29 cellular contexts compared by ENCODE assay signal in the genomic region with DNA sequence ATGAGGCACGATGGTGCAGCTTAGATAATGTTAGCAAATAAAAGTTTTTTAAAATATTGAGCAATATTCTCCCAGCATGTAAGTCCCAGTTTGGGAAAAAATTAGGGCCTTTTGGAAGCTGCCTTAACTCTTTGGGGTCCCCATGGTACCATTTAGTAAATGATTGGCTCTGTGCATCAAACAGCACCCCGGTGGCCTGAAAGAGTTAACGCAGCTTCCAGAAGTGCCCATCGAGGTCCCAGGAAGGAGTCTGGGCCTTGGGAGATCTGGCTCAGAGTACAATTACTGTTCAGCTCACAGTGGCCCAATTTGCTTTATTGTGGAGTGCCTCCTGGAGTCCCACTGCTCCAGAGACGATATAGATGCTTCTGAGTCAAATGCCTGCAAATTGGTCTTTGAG. TPM values are rescaled to one million over a fixed set of nuclear protein-coding genes. Genes with fewer than 3 reads are reported as not detected.
"Had no signal": no experiment of that assay in that cellular context is flagged by ENCODE, and none has a peak within 500 bp of the region (broad histone marks: within the 10 kb centered on the region; RNA-seq: fewer than 3 reads in every experiment).

No MANE protein-coding gene starts in this region.

- DNase-seq: activated CD4-positive, alpha-beta T cell treated with anti-CD3 and anti-CD28 coated beads, Interleukin-2, amount 50 U/mL, for 4 hours; activated naive CD4-positive, alpha-beta T cell; activated T-cell treated with anti-CD3 and anti-CD28 coated beads for 4 hours; activated T-cell treated with anti-CD3 and anti-CD28 coated beads, Interleukin-2, amount 50 U/mL, for 72 hours; central memory CD4-positive, alpha-beta T cell; foreskin keratinocyte; heart right ventricle; left lung; lower lobe of right lung; naive B cell; nephron progenitor cell; nucleus accumbens; stimulated activated CD4-positive, alpha-beta T cell treated with anti-CD3 and anti-CD28 coated beads, Interleukin-1b, Interleukin-23, amount 100 ng/mL, for 48 hours; stimulated activated CD4-positive, alpha-beta T cell treated with anti-CD3 and anti-CD28 coated beads, Interleukin-4, amount 100 ng/mL, for 4 hours; stimulated activated CD8-positive, alpha-beta memory T cell treated with anti-CD3 and anti-CD28 coated beads, Interleukin-4, amount 100 ng/mL, for 48 hours; stimulated activated naive B cell treated with anti-CD40 and anti-IgM and Interleukin-4, amounts not matched to agents 10 μg/mL and 1 μg/mL and 100 μg/mL, for 72 hours; stomach; T-helper 17 cell; T1000; thyroid gland; upper lobe of left lung had no signal

- H3K4me1 ChIP-seq: breast epithelium, foreskin keratinocyte, parathyroid adenoma, right atrium auricular region, stomach, thyroid gland, vagina had no signal

- H3K27me3 Mint-ChIP-seq: dendritic cell treated with granulocyte-macrophage colony-stimulating factor and Interleukin-4, amounts not matched to agents 40 ng/mL and 50 ng/mL, for 4 days; naive B cell; stimulated activated naive B cell treated with anti-CD40 and anti-IgM and Interleukin-4, amounts not matched to agents 10 μg/mL and 1 μg/mL and 100 μg/mL, for 72 hours had no signal

- H3K27ac Mint-ChIP-seq: activated naive CD4-positive, alpha-beta T cell treated with anti-CD3 and anti-CD28 coated beads, Interleukin-2, amount 50 U/mL, for 72 hours; activated T-cell treated with anti-CD3 and anti-CD28 coated beads, Interleukin-2, amount 50 U/mL, for 72 hours; dendritic cell treated with granulocyte-macrophage colony-stimulating factor and Interleukin-4, amounts not matched to agents 40 ng/mL and 50 ng/mL, for 4 days; nephron progenitor cell; stimulated activated naive B cell treated with anti-CD40 and anti-IgM and Interleukin-4, amounts not matched to agents 10 μg/mL and 1 μg/mL and 100 μg/mL, for 72 hours; T-helper 17 cell had no signal

- H3K27me3 ChIP-seq: foreskin keratinocyte, heart right ventricle, left lung, right atrium auricular region, stomach, thyroid gland, upper lobe of left lung, vagina had no signal

- H3K4me3 ChIP-seq: breast epithelium, esophagus muscularis mucosa, heart right ventricle, left lung, lower lobe of right lung, right atrium auricular region, smooth muscle cell, stomach, thyroid gland, upper lobe of left lung, vagina had no signal

- ATAC-seq: activated naive CD4-positive, alpha-beta T cell treated with anti-CD3 and anti-CD28 coated beads, Interleukin-2, amount 50 U/mL, for 72 hours; activated T-cell treated with anti-CD3 and anti-CD28 coated beads, Interleukin-2, amount 50 U/mL, for 72 hours; foreskin keratinocyte; heart right ventricle; left lung; lower lobe of right lung; stimulated activated naive B cell treated with anti-CD40 and anti-IgM and Interleukin-4, amounts not matched to agents 10 μg/mL and 1 μg/mL and 100 μg/mL, for 72 hours; T-helper 17 cell had no signal

- H3K9me3 Mint-ChIP-seq: activated T-cell treated with anti-CD3 and anti-CD28 coated beads, Interleukin-2, amount 50 U/mL, for 72 hours; nephron progenitor cell had no signal

- H3K4me2 ChIP-seq: smooth muscle cell had no signal

- H3K4me1 Mint-ChIP-seq: nephron progenitor cell, T-helper 17 cell had no signal

- H3K36me3 ChIP-seq: breast epithelium, esophagus muscularis mucosa, heart right ventricle, left lung, right atrium auricular region, stomach, thyroid gland, upper lobe of left lung, vagina had no signal

- H3K9ac ChIP-seq: parathyroid adenoma had no signal

- H3K9me3 ChIP-seq: thyroid gland, vagina had no signal

- H3K4me3 Mint-ChIP-seq: activated T-cell treated with anti-CD3 and anti-CD28 coated beads, Interleukin-2, amount 50 U/mL, for 72 hours; dendritic cell treated with granulocyte-macrophage colony-stimulating factor and Interleukin-4, amounts not matched to agents 40 ng/mL and 50 ng/mL, for 4 days; nephron progenitor cell; stimulated activated naive B cell treated with anti-CD40 and anti-IgM and Interleukin-4, amounts not matched to agents 10 μg/mL and 1 μg/mL and 100 μg/mL, for 72 hours; T-helper 17 cell had no signal

- H3K79me2 ChIP-seq: parathyroid adenoma had no signal

- H3K36me3 Mint-ChIP-seq: activated naive CD4-positive, alpha-beta T cell treated with anti-CD3 and anti-CD28 coated beads, Interleukin-2, amount 50 U/mL, for 72 hours had no signal

- H3K27ac ChIP-seq: breast epithelium, esophagus muscularis mucosa, foreskin keratinocyte, heart right ventricle, left lung, lower lobe of right lung, parathyroid adenoma, right atrium auricular region, stomach, thyroid gland, upper lobe of left lung, vagina had no signal

- H2AFZ ChIP-seq: parathyroid adenoma had no signal

RNA-seq across cellular contexts. Expression of a gene that starts 31.7 kb away (rescaled TPM):
- total RNA-seq: smooth muscle cell had no signal
- polyA plus RNA-seq: foreskin keratinocyte, smooth muscle cell had no signal
